Comparison of ENCODE assay signal across 8 cellular contexts in genomic region chr16:81096715-81097208, GRCh38. TPM values are rescaled to one million over a fixed set of nuclear protein-coding genes. Genes with fewer than 3 reads are reported as not detected.
A peak's percentile ranks its signal among the peaks of the same experiment; 100 is the strongest.
DNase-seq lines count a peak whose midpoint lies in the region; ATAC-seq and TF ChIP-seq lines count a peak whose summit lies in the region.

No MANE protein-coding gene starts in this region.

- no peak overlapping the region for H3K9ac ChIP-seq in rectal smooth muscle tissue (ENCODE audit: low read length)

- H3K36me3 ChIP-seq in rectal smooth muscle tissue (ENCODE audit: control insufficient read depth, insufficient read depth, low read length): no peaks in the 10 kb centered on the region

- POLR2A ChIA-PET in RWPE1 (lab: Yijun Ruan, JAX; ENCODE audit: low non-redundant PET): no interaction called here

- DNase-seq in GM12864 (ENCODE audit: low read depth): no peak
- DNase-seq in RWPE1 (ENCODE audit: low spot score): no peak
- DNase-seq in epithelial cell of proximal tubule (ENCODE audit: low read depth): no peak
- DNase-seq in amniotic stem cell (lab: John Stamatoyannopoulos, UW): no peak
- no peak for DNase-seq in HPDE6-E6E7 (ENCODE audit: extremely low spot score)
- DNase-seq in stimulated activated CD4-positive, alpha-beta T cell treated with anti-CD3 and anti-CD28 coated beads, Interleukin-15, amount 100 ng/mL, for 24 hours: no peak

- TF ChIP-seq CTCF in GM12864 (IDR thresholded peaks at IDR 0.05; ENCODE audit: low read depth, low read length, missing control alignments) (no peak), RWPE1 (conservative IDR thresholded peaks at IDR 0.05; ENCODE audit: low read depth) (no peak), epithelial cell of proximal tubule (conservative IDR thresholded peaks at IDR 0.05; ENCODE audit: low read depth, low read length) (no peak)

- CTCF ChIA-PET in RWPE1 (lab: Yijun Ruan, JAX): no interaction called here

- no peaks in the 10 kb centered on the region for H3K27me3 ChIP-seq in rectal smooth muscle tissue (ENCODE audit: control insufficient read depth, insufficient read depth, low read length)

- H3K27ac ChIP-seq in RWPE1 (peak overlapping the region; percentile 81), rectal smooth muscle tissue (ENCODE audit: low read depth, low read length) (peak overlapping the region; percentile 33)

- no peak for ATAC-seq in HG02571 (IDR thresholded peaks at IDR 0.05; ENCODE audit: unreplicated experiment)

- no peaks in the 10 kb centered on the region for H3K4me1 ChIP-seq in rectal smooth muscle tissue (ENCODE audit: control insufficient read depth, insufficient read depth, low read length)

- H3K4me3 ChIP-seq in GM12864 (ENCODE audit: low read depth, low read length) (peak overlapping the region; percentile 30), epithelial cell of proximal tubule (ENCODE audit: low read depth, low read length) (peak overlapping the region; percentile 22), rectal smooth muscle tissue (ENCODE audit: low read length) (peak overlapping the region; percentile 58)

RNA-seq across cellular contexts. Expression of gene GCSH, which starts 0.6 kb away (rescaled TPM):
- total RNA-seq in epithelial cell of proximal tubule: 38.7 and 49.1 TPM in 2 replicates

RNA-seq across cellular contexts. Expression of gene C16orf46, which starts 19.7 kb away (rescaled TPM):
- total RNA-seq in epithelial cell of proximal tubule: 0.22 and 0.35 TPM in 2 replicates
